1 cellular context compared by ENCODE assay signal in the genomic region with DNA sequence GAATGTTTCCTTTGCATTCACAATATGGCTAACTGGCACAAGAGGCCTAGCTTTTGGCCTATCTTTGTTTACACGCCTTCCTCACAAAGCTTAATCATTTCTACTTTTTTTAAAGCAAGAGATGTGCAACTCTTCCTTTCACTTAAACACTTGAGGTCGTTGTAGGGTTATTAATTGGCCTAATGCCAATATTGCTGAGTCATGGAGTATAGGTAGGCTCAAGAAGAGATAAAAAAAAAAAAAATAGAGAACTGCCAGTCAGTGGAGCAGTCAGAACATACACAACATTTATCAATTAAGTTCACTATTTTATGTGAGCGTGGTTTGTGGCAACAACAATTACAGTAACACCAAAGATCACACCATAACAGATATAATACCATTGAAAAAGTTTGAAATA.
TF ChIP-seq lines count a peak whose summit lies in the region.

No MANE protein-coding gene starts in this region.

TF ChIP-seq in H1, 55 proteins besides CTCF, POLR2A, EP300 and RAD21:
- TF ChIP-seq SP1 (IDR thresholded peaks at IDR 0.05; ENCODE audit: low read depth, low read length) (no peak), BACH1 (IDR thresholded peaks at IDR 0.05; ENCODE audit: low read length) (peak; percentile 43; the same call in 1 of the 2 replicates), KDM5A (IDR thresholded peaks at IDR 0.05; ENCODE audit: low read length) (no peak), MAFK (IDR thresholded peaks at IDR 0.05; ENCODE audit: low read depth, low read length) (peak; percentile 53; the same call in 1 of the 2 replicates), NANOG (IDR thresholded peaks at IDR 0.05; ENCODE audit: insufficient read depth, low read depth, low read length, poor library complexity, severe bottlenecking) (no peak)
TF ChIP-seq in H1: peak in this region for 2.
